ENCODE assay signal across 8 cellular contexts in genomic region chr7:2404714-2405119, GRCh38. TPM values are rescaled to one million over a fixed set of nuclear protein-coding genes. Genes with fewer than 3 reads are reported as not detected.
A peak's percentile ranks its signal among the peaks of the same experiment; 100 is the strongest.
DNase-seq lines count a peak whose midpoint lies in the region; ATAC-seq and TF ChIP-seq lines count a peak whose summit lies in the region.

No MANE protein-coding gene starts in this region.

- peaks cover 17% of the 10 kb centered on the region for H3K4me1 ChIP-seq in HAP-1

- no peaks in the 10 kb centered on the region for H3K27me3 Mint-ChIP-seq in T-helper 2 cell treated with Interferon-gamma antibody and Interleukin-4, amounts not matched to agents 5 μg/mL and 100 μg/mL, for 36 hours (ENCODE audit: low read depth)
- H3K27me3 Mint-ChIP-seq in glutamatergic neuron (ENCODE audit: unreplicated experiment): peaks cover 6% of the 10 kb centered on the region

- H3K9me3 ChIP-seq in HAP-1: no peaks in the 10 kb centered on the region

- no peak for TF ChIP-seq CTCF in glutamatergic neuron (IDR thresholded peaks at IDR 0.05; ENCODE audit: partially characterized antibody, unreplicated experiment)

- peak overlapping the region; percentile 92 for H3K27ac Mint-ChIP-seq in T-helper 2 cell treated with Interferon-gamma antibody and Interleukin-4, amounts not matched to agents 5 μg/mL and 100 μg/mL, for 36 hours
- H3K27ac Mint-ChIP-seq in glutamatergic neuron (ENCODE audit: unreplicated experiment): no peak overlapping the region

- H3K27me3 ChIP-seq in HAP-1 (ENCODE audit: low read depth): no peaks in the 10 kb centered on the region

- peak overlapping the region; percentile 80 for H3K4me3 Mint-ChIP-seq in T-helper 2 cell treated with Interferon-gamma antibody and Interleukin-4, amounts not matched to agents 5 μg/mL and 100 μg/mL, for 36 hours
- peak overlapping the region; percentile 86 for H3K4me3 Mint-ChIP-seq in glutamatergic neuron (ENCODE audit: unreplicated experiment)

- H3K9me3 Mint-ChIP-seq in T-helper 2 cell treated with Interferon-gamma antibody and Interleukin-4, amounts not matched to agents 5 μg/mL and 100 μg/mL, for 36 hours: no peaks in the 10 kb centered on the region
- H3K9me3 Mint-ChIP-seq in glutamatergic neuron (ENCODE audit: unreplicated experiment): peaks cover 9% of the 10 kb centered on the region

- peak overlapping the region in 17 of 21 experiments; percentile 72 to 96 (median 87) for H3K27ac ChIP-seq in skin epidermis

- H3K36me3 Mint-ChIP-seq in T-helper 2 cell treated with Interferon-gamma antibody and Interleukin-4, amounts not matched to agents 5 μg/mL and 100 μg/mL, for 36 hours (ENCODE audit: low read depth): peaks cover 35% of the 10 kb centered on the region
- H3K36me3 Mint-ChIP-seq in glutamatergic neuron (ENCODE audit: unreplicated experiment): no peaks in the 10 kb centered on the region

- no peak for ATAC-seq in HG02973 (IDR thresholded peaks at IDR 0.05; ENCODE audit: unreplicated experiment)
- ATAC-seq in GM21528 (IDR thresholded peaks at IDR 0.05; ENCODE audit: low FRiP score, unreplicated experiment): no peak
- no peak for ATAC-seq in GM19324 (IDR thresholded peaks at IDR 0.05; ENCODE audit: low FRiP score, unreplicated experiment)

- peak overlapping the region; percentile 77 for H3K4me3 ChIP-seq in HAP-1
- H3K4me3 ChIP-seq in skin epidermis: peak overlapping the region; percentile 71 to 94 (median 82)

- DNase-seq in HAP-1 (ENCODE audit: low spot score in 2 of 2) (no peak), glutamatergic neuron (no peak), H4 (ENCODE audit: low spot score) (no peak)
- no peak for DNase-seq in T-helper 2 cell treated with Interferon-gamma antibody and Interleukin-4, amounts not matched to agents 5 μg/mL and 100 μg/mL, for 36 hours (ENCODE audit: low spot score)

- peaks cover 55% of the 10 kb centered on the region for H3K4me1 Mint-ChIP-seq in T-helper 2 cell treated with Interferon-gamma antibody and Interleukin-4, amounts not matched to agents 5 μg/mL and 100 μg/mL, for 36 hours (ENCODE audit: low read depth)
- H3K4me1 Mint-ChIP-seq in glutamatergic neuron (ENCODE audit: low read depth, unreplicated experiment): peaks cover 33% of the 10 kb centered on the region

- H3K36me3 ChIP-seq in HAP-1 (replicated peaks): no peaks in the 10 kb centered on the region

- in situ Hi-C loops in HAP-1 (cut with MboI; ENCODE audit: low sequenced_read_pairs): no loop called here

RNA-seq across cellular contexts. Expression of gene CHST12, which starts 1.3 kb away (rescaled TPM):
- 27.3 TPM for total RNA-seq in glutamatergic neuron (ENCODE audit: unreplicated experiment)
- total RNA-seq in H4 (2014; rRNA removed; shearing (Covaris generic)): 18.8 and 20.6 TPM in 2 replicates

RNA-seq across cellular contexts. Expression of gene EIF3B, which starts 50.1 kb away (rescaled TPM):
- 136 TPM for total RNA-seq in glutamatergic neuron (ENCODE audit: unreplicated experiment)
- total RNA-seq in H4 (2014; rRNA removed; shearing (Covaris generic)): 361 and 382 TPM in 2 replicates
